In genomic region chr1:13749543-13750307, GRCh38 we compare ENCODE assay signal across 8 cellular contexts. TPM values are rescaled to one million over a fixed set of nuclear protein-coding genes. Genes with fewer than 3 reads are reported as not detected.
A peak's percentile ranks its signal among the peaks of the same experiment; 100 is the strongest.
DNase-seq lines count a peak whose midpoint lies in the region; ATAC-seq lines count a peak whose summit lies in the region.

No MANE protein-coding gene starts in this region.

- H3K9me3 Mint-ChIP-seq in activated T-helper 2 cell treated with anti-CD3 and anti-CD28 coated beads, Interferon-gamma antibody, Interleukin-2, Interleukin-4, amounts not matched to agents 10 μg/mL and 5 μg/mL and 100 μg/mL, durations not matched to agents 14 hours and 24 hours and 36 hours, result no peaks in the 10 kb centered on the region

- H3K4me1 Mint-ChIP-seq in activated T-helper 2 cell treated with anti-CD3 and anti-CD28 coated beads, Interferon-gamma antibody, Interleukin-2, Interleukin-4, amounts not matched to agents 10 μg/mL and 5 μg/mL and 100 μg/mL, durations not matched to agents 14 hours and 24 hours and 36 hours (ENCODE audit: low read depth), result peaks cover 45% of the 10 kb centered on the region

- H3K27ac Mint-ChIP-seq in activated T-helper 2 cell treated with anti-CD3 and anti-CD28 coated beads, Interferon-gamma antibody, Interleukin-2, Interleukin-4, amounts not matched to agents 10 μg/mL and 5 μg/mL and 100 μg/mL, durations not matched to agents 14 hours and 24 hours and 36 hours, result peak overlapping the region; percentile 94

- DNase-seq in DMS 273 (lab: John Stamatoyannopoulos, UW; ENCODE audit: unreplicated experiment), result peak; percentile 75
- no peak for DNase-seq in DMS 273 treated with DMSO at 0.1 percent for 48 hours (lab: John Stamatoyannopoulos, UW)
- DNase-seq in NCI-H69 (lab: John Stamatoyannopoulos, UW), result peak; percentile 54
- DNase-seq in activated T-helper 2 cell treated with anti-CD3 and anti-CD28 coated beads, Interferon-gamma antibody, Interleukin-2, Interleukin-4, amounts not matched to agents 10 μg/mL and 5 μg/mL and 100 μg/mL, durations not matched to agents 14 hours and 24 hours and 36 hours (ENCODE audit: low spot score), result peak; percentile 47
- peak; percentile 92 for DNase-seq in Right ventricle myocardium inferior (ENCODE audit: missing footprints)
- peak; percentile 93 for DNase-seq in posterior vena cava (ENCODE audit: low spot score)
- DNase-seq in iPS-NIHi11 (ENCODE audit: low spot score), result no peak

- H3K4me3 Mint-ChIP-seq in activated T-helper 2 cell treated with anti-CD3 and anti-CD28 coated beads, Interferon-gamma antibody, Interleukin-2, Interleukin-4, amounts not matched to agents 10 μg/mL and 5 μg/mL and 100 μg/mL, durations not matched to agents 14 hours and 24 hours and 36 hours (ENCODE audit: low read depth), result peak overlapping the region; percentile 98

- no peaks in the 10 kb centered on the region for H3K27me3 Mint-ChIP-seq in activated T-helper 2 cell treated with anti-CD3 and anti-CD28 coated beads, Interferon-gamma antibody, Interleukin-2, Interleukin-4, amounts not matched to agents 10 μg/mL and 5 μg/mL and 100 μg/mL, durations not matched to agents 14 hours and 24 hours and 36 hours (ENCODE audit: low read depth)

- intact Hi-C loops in activated T-helper 2 cell treated with anti-CD3 and anti-CD28 coated beads, Interferon-gamma antibody, Interleukin-2, Interleukin-4, amounts not matched to agents 10 μg/mL and 5 μg/mL and 100 μg/mL, durations not matched to agents 14 hours and 24 hours and 36 hours (cut with micrococcal nuclease), result loop anchor here (1.0 kb wide), 2 partner anchors 18 to 49 kb away; partner anchors contain the start of gene PRDM2
- intact Hi-C loops in Right ventricle myocardium inferior (cut with DNase I), result loop anchor here (5.0 kb wide), 1 partner anchor 38 kb away; no protein-coding TSS in a partner anchor
- intact Hi-C loops in posterior vena cava (cut with DNase I), result loop anchor here in 1 of 2 donors (10.0 kb wide), 1 partner anchor 55 kb away; no protein-coding TSS in a partner anchor

- peaks cover 52% of the 10 kb centered on the region for H3K36me3 Mint-ChIP-seq in activated T-helper 2 cell treated with anti-CD3 and anti-CD28 coated beads, Interferon-gamma antibody, Interleukin-2, Interleukin-4, amounts not matched to agents 10 μg/mL and 5 μg/mL and 100 μg/mL, durations not matched to agents 14 hours and 24 hours and 36 hours (ENCODE audit: low read depth)

- ATAC-seq in HG02763 (IDR thresholded peaks at IDR 0.05; ENCODE audit: unreplicated experiment), result peak; percentile 24
- ATAC-seq in Right ventricle myocardium inferior, result peak; percentile 10

RNA-seq across cellular contexts. Expression of gene PRDM2, which starts 49.7 kb away (rescaled TPM):
- 45.0 and 47.3 TPM in 2 replicates for total RNA-seq in activated T-helper 2 cell treated with anti-CD3 and anti-CD28 coated beads, Interferon-gamma antibody, Interleukin-2, Interleukin-4, amounts not matched to agents 10 μg/mL and 5 μg/mL and 100 μg/mL, durations not matched to agents 14 hours and 24 hours and 36 hours
- total RNA-seq in Right ventricle myocardium inferior (33.7 TPM), posterior vena cava (10 to 100 TPM; 41.7 to 46.3 TPM)

Comparison
In these comparisons a context has a peak if more than half of its experiments do, and no peak if none do; other contexts are left out.
1. DNase-seq: peak in DMS 273 (single experiment), NCI-H69 (single experiment), activated T-helper 2 cell treated with anti-CD3 and anti-CD28 coated beads, Interferon-gamma antibody, Interleukin-2, Interleukin-4, amounts not matched to agents 10 μg/mL and 5 μg/mL and 100 μg/mL, durations not matched to agents 14 hours and 24 hours and 36 hours (single experiment), Right ventricle myocardium inferior (single experiment) and posterior vena cava (single experiment); none in DMS 273 treated with DMSO at 0.1 percent for 48 hours (single experiment) and iPS-NIHi11 (single experiment).